1 cellular context compared by ENCODE assay signal in genomic region chr3:161350916-161351315, GRCh38.
TF ChIP-seq lines count a peak whose summit lies in the region.

No MANE protein-coding gene starts in this region.

TF ChIP-seq in A549, 52 proteins besides CTCF, POLR2A, EP300 and RAD21 (continued from another document):
- no peak for TF ChIP-seq PHF8 (IDR thresholded peaks at IDR 0.05; ENCODE audit: borderline replicate concordance, low read depth)
- TF ChIP-seq TP53 (CRISPR knock-in tag; IDR thresholded peaks at IDR 0.05): no peak
